1 cellular context compared by ENCODE assay signal in the genomic region with DNA sequence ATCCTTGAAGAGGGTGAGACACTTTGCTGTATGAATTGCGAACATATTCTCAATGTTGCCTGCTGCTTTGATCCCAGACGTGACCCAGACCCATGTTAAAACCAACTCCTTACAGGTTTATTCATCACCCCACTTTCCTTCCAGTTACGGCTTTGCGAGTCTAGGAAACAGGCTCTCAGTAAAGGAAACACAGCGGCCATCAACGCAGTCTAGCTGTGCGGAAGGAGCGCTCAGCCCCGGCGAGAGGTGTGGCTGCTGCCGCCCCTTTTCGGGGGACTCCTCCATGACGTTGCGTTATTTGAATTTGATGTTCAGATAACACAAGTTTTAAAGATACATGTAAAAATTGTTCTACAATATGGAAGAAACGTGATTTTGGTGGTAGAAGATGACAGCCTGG.
TF ChIP-seq lines count a peak whose summit lies in the region.

No MANE protein-coding gene starts in this region.

TF ChIP-seq in GM23338, 12 proteins besides CTCF, POLR2A, EP300 and RAD21 (continued from another document):
- TF ChIP-seq, protein P1, sequence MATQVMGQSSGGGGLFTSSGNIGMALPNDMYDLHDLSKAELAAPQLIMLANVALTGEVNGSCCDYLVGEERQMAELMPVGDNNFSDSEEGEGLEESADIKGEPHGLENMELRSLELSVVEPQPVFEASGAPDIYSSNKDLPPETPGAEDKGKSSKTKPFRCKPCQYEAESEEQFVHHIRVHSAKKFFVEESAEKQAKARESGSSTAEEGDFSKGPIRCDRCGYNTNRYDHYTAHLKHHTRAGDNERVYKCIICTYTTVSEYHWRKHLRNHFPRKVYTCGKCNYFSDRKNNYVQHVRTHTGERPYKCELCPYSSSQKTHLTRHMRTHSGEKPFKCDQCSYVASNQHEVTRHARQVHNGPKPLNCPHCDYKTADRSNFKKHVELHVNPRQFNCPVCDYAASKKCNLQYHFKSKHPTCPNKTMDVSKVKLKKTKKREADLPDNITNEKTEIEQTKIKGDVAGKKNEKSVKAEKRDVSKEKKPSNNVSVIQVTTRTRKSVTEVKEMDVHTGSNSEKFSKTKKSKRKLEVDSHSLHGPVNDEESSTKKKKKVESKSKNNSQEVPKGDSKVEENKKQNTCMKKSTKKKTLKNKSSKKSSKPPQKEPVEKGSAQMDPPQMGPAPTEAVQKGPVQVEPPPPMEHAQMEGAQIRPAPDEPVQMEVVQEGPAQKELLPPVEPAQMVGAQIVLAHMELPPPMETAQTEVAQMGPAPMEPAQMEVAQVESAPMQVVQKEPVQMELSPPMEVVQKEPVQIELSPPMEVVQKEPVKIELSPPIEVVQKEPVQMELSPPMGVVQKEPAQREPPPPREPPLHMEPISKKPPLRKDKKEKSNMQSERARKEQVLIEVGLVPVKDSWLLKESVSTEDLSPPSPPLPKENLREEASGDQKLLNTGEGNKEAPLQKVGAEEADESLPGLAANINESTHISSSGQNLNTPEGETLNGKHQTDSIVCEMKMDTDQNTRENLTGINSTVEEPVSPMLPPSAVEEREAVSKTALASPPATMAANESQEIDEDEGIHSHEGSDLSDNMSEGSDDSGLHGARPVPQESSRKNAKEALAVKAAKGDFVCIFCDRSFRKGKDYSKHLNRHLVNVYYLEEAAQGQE (IDR thresholded peaks at IDR 0.05; ENCODE audit: unreplicated experiment) = no peak
- TF ChIP-seq EZH2phosphoT487 (IDR thresholded peaks at IDR 0.05; ENCODE audit: unreplicated experiment) = no peak
- TF ChIP-seq ZNF114 (CRISPR knock-in tag; IDR thresholded peaks at IDR 0.05) = no peak
- no peak for TF ChIP-seq NANOG (IDR thresholded peaks at IDR 0.05; ENCODE audit: borderline replicate concordance)
- no peak for TF ChIP-seq ETS1 (IDR thresholded peaks at IDR 0.05)
- TF ChIP-seq STAT1 (IDR thresholded peaks at IDR 0.05; ENCODE audit: unreplicated experiment) = no peak
- no peak for TF ChIP-seq POLR2AphosphoS5 (IDR thresholded peaks at IDR 0.05; ENCODE audit: low read depth)
- TF ChIP-seq JUNB (IDR thresholded peaks at IDR 0.05; ENCODE audit: unreplicated experiment) = no peak
TF ChIP-seq in GM23338: peak in this region for 0.
